ENCODE assay signal across 16 cellular contexts in genomic region chrX:153576239-153576870, GRCh38. TPM values are rescaled to one million over a fixed set of nuclear protein-coding genes. Genes with fewer than 3 reads are reported as not detected.
DNase-seq lines count a peak whose midpoint lies in the region; ATAC-seq and TF ChIP-seq lines count a peak whose summit lies in the region.
"Had no signal": no experiment of that assay in that cellular context is flagged by ENCODE, and none has a peak within 500 bp of the region (broad histone marks: within the 10 kb centered on the region; RNA-seq: fewer than 3 reads in every experiment).

No MANE protein-coding gene starts in this region.

- H2AK5ac ChIP-seq in IMR-90 (ENCODE audit: low read depth, low read length), result no peak overlapping the region

- POLR2A ChIA-PET in IMR-90 (lab: Charles Lee; ENCODE audit: unreplicated experiment), result no interaction called here
- POLR2A ChIA-PET in CD8-positive, alpha-beta T cell (lab: Charles Lee), result no interaction called here

- H3K36me3 ChIP-seq in IMR-90 (ENCODE audit: control insufficient read depth, insufficient read depth, low read length), result no peaks in the 10 kb centered on the region
- no peaks in the 10 kb centered on the region for H3K36me3 ChIP-seq in neural progenitor cell
- H3K36me3 ChIP-seq in CD8-positive, alpha-beta T cell (ENCODE audit: insufficient read depth, low read length), result no peaks in the 10 kb centered on the region

- no peaks in the 10 kb centered on the region for H3K79me1 ChIP-seq in IMR-90 (ENCODE audit: low read depth in 1 of 2, low read length in 2 of 2)

- no peak overlapping the region for H4K5ac ChIP-seq in IMR-90 (ENCODE audit: low read depth, low read length)

- peaks cover 11% of the 10 kb centered on the region for H3F3A ChIP-seq in neural progenitor cell (ENCODE audit: low read depth)

- peak overlapping the region; percentile 46 for H3K4me3 Mint-ChIP-seq in glutamatergic neuron (ENCODE audit: unreplicated experiment)
- peak overlapping the region; percentile 30 for H3K4me3 Mint-ChIP-seq in neural progenitor cell
- no peak overlapping the region for H3K4me3 Mint-ChIP-seq in CD8-positive, alpha-beta T cell
- H3K4me3 Mint-ChIP-seq: CD14-positive monocyte; CD8-positive, alpha-beta memory T cell; H9 had no signal

- no peaks in the 10 kb centered on the region for H3K79me2 ChIP-seq in neural progenitor cell (ENCODE audit: low read depth)

- H3K4me1 Mint-ChIP-seq in glutamatergic neuron (ENCODE audit: low read depth, unreplicated experiment) (peaks cover 19% of the 10 kb centered on the region), neural progenitor cell (peaks cover 13% of the 10 kb centered on the region)
- peaks cover 3% of the 10 kb centered on the region for H3K4me1 Mint-ChIP-seq in CD8-positive, alpha-beta T cell (ENCODE audit: low read depth)

- no peak for TF ChIP-seq RAD21 in IMR-90 (IDR thresholded peaks at IDR 0.05; ENCODE audit: low read length)

- intact Hi-C loops in IMR-90 (cut with micrococcal nuclease), result no loop called here
- intact Hi-C loops in CD8-positive, alpha-beta T cell (cut with DNase I, micrococcal nuclease), result no loop called here

- no peak for TF ChIP-seq POLR2A in IMR-90 (IDR thresholded peaks at IDR 0.05; ENCODE audit: low read depth, low read length)

- DNase-seq in NCI-H82 (lab: John Stamatoyannopoulos, UW) (peak; percentile 23), NCI-H82 treated with DMSO at 0.1 percent for 48 hours (lab: John Stamatoyannopoulos, UW; ENCODE audit: unreplicated experiment) (no peak), IMR-90 (no peak), glutamatergic neuron (no peak), neural progenitor cell (ENCODE audit: low spot score) (no peak), DMS79 treated with DMSO at 0.1 percent for 48 hours (lab: John Stamatoyannopoulos, UW) (no peak)
- no peak for DNase-seq in activated effector memory CD4-positive, alpha-beta T cell treated with Interleukin-2 at 50 U/mL for 16 hours
- DNase-seq in CD8-positive, alpha-beta T cell, result no peak
- DNase-seq: ACHN; Caco-2; CD8-positive, alpha-beta memory T cell; GOT3; H9 had no signal

- no peaks in the 10 kb centered on the region for H3K36me3 Mint-ChIP-seq in glutamatergic neuron (ENCODE audit: unreplicated experiment)
- no peaks in the 10 kb centered on the region for H3K36me3 Mint-ChIP-seq in neural progenitor cell
- H3K36me3 Mint-ChIP-seq in CD8-positive, alpha-beta T cell, result no peaks in the 10 kb centered on the region
- H3K36me3 Mint-ChIP-seq: CD14-positive monocyte; CD8-positive, alpha-beta memory T cell had no signal

- H3K27ac ChIP-seq in IMR-90 (ENCODE audit: insufficient read depth, low read length) (no peak overlapping the region), neural progenitor cell (no peak overlapping the region)
- H3K27ac ChIP-seq in CD8-positive, alpha-beta T cell (ENCODE audit: low read depth, low read length), result no peak overlapping the region

- H3K9ac ChIP-seq in IMR-90 (ENCODE audit: low read depth, low read length), result no peak overlapping the region
- no peak overlapping the region for H3K9ac ChIP-seq in neural progenitor cell

- H3K9me1 ChIP-seq in IMR-90 (ENCODE audit: insufficient read depth, low read length), result no peaks in the 10 kb centered on the region

- BruUV-seq in IMR-90 (replicated peaks; lab: Mats Ljungman, UMichigan), result no TSS peak

- no peak overlapping the region for H4K8ac ChIP-seq in IMR-90 (ENCODE audit: low read depth in 2 of 2, low read length in 2 of 2)

- H2BK20ac ChIP-seq in IMR-90 (ENCODE audit: low read depth, low read length), result no peak overlapping the region

- H2BK15ac ChIP-seq in IMR-90 (ENCODE audit: low read depth, low read length), result no peak overlapping the region

- H3K4me1 ChIP-seq in IMR-90 (ENCODE audit: control insufficient read depth, insufficient read depth, low read length) (no peaks in the 10 kb centered on the region), neural progenitor cell (peaks cover 6% of the 10 kb centered on the region)
- H3K4me1 ChIP-seq in CD8-positive, alpha-beta T cell (ENCODE audit: insufficient read depth, low read length), result peaks cover 3% of the 10 kb centered on the region
- H3K4me1 ChIP-seq: Caco-2 had no signal

- no peak overlapping the region for H3K18ac ChIP-seq in IMR-90 (ENCODE audit: low read depth, low read length)

- H3K27me3 ChIP-seq in IMR-90 (ENCODE audit: control insufficient read depth, insufficient read depth, low read length) (peaks cover 11% of the 10 kb centered on the region; the same call in 1 of the 2 replicates), neural progenitor cell (no peaks in the 10 kb centered on the region)
- H3K27me3 ChIP-seq in CD8-positive, alpha-beta T cell (ENCODE audit: insufficient read depth, low read length), result no peaks in the 10 kb centered on the region

- in situ Hi-C loops in IMR-90 (cut with MboI; ENCODE audit: low sequenced_read_pairs), result no loop called here

- H2AK9ac ChIP-seq in IMR-90 (replicated peaks; ENCODE audit: low read depth, low read length, poor library complexity), result peak overlapping the region; percentile 46

- no peak for ATAC-seq in IMR-90 (ENCODE audit: low read depth)
- ATAC-seq in CD8-positive, alpha-beta T cell, result no peak

- no peak overlapping the region for H2BK5ac ChIP-seq in IMR-90 (ENCODE audit: low read depth, low read length, poor library complexity, severe bottlenecking)

- H2AFZ ChIP-seq in IMR-90 (replicated peaks; ENCODE audit: low read length, poor library complexity), result no peak overlapping the region
- no peak overlapping the region for H2AFZ ChIP-seq in neural progenitor cell (replicated peaks)

- 69% methylated on average over 4 of the region's 10 CpGs; no CpG with 5 or more reads in 1 of the 2 experiments for WGBS in IMR-90 (ENCODE audit: extremely low coverage in 2 of 2, insufficient read length in 1 of 2), 2 experiments

- H3K9me3 Mint-ChIP-seq in glutamatergic neuron (ENCODE audit: unreplicated experiment) (peaks cover 3% of the 10 kb centered on the region), neural progenitor cell (peaks cover 38% of the 10 kb centered on the region)
- H3K9me3 Mint-ChIP-seq in CD8-positive, alpha-beta T cell, result no peaks in the 10 kb centered on the region
- H3K9me3 Mint-ChIP-seq: CD8-positive, alpha-beta memory T cell had no signal

- H4K20me1 ChIP-seq in IMR-90 (ENCODE audit: insufficient read depth, low read length), result no peaks in the 10 kb centered on the region
- no peaks in the 10 kb centered on the region for H4K20me1 ChIP-seq in neural progenitor cell (ENCODE audit: low read depth)

- H3K56ac ChIP-seq in IMR-90 (ENCODE audit: extremely low read depth, insufficient read depth, low read length), result no peak overlapping the region

- peaks cover 5% of the 10 kb centered on the region; the same call in 1 of the 2 replicates for H3K9me3 ChIP-seq in IMR-90 (ENCODE audit: control insufficient read depth, insufficient read depth, low read length)
- no peaks in the 10 kb centered on the region for H3K9me3 ChIP-seq in neural progenitor cell (ENCODE audit: low read depth)
- H3K9me3 ChIP-seq in CD8-positive, alpha-beta T cell (ENCODE audit: low read length), result no peaks in the 10 kb centered on the region
- H3K9me3 ChIP-seq: Caco-2 had no signal

- no peak overlapping the region for H3K4me3 ChIP-seq in IMR-90 (ENCODE audit: insufficient read depth, low read depth, low read length)
- no peak overlapping the region for H3K4me3 ChIP-seq in neural progenitor cell
- H3K4me3 ChIP-seq in CD8-positive, alpha-beta T cell (ENCODE audit: low read depth, low read length), result no peak overlapping the region

- peak overlapping the region; percentile 52 for H3K27ac Mint-ChIP-seq in glutamatergic neuron (ENCODE audit: unreplicated experiment)
- H3K27ac Mint-ChIP-seq in neural progenitor cell, result peak overlapping the region; percentile 33
- no peak overlapping the region for H3K27ac Mint-ChIP-seq in CD8-positive, alpha-beta T cell

- dilution Hi-C loops in IMR-90 (cut with HindIII; ENCODE audit: low sequenced_read_pairs, unreplicated experiment), result no loop called here

- no peak overlapping the region for H2BK120ac ChIP-seq in IMR-90 (ENCODE audit: low read depth, low read length)

- H3K4me2 ChIP-seq in IMR-90 (ENCODE audit: low read depth, low read length) (no peak overlapping the region), neural progenitor cell (no peak overlapping the region)

- CTCF ChIA-PET in IMR-90 (lab: Yijun Ruan, JAX), result no interaction called here
- CTCF ChIA-PET in CD8-positive, alpha-beta T cell (lab: Charles Lee), result no interaction called here

- TF ChIP-seq CTCF in IMR-90 (conservative IDR thresholded peaks at IDR 0.05; ENCODE audit: low read depth, low read length) (no peak), glutamatergic neuron (IDR thresholded peaks at IDR 0.05; ENCODE audit: partially characterized antibody, unreplicated experiment) (no peak), neural progenitor cell (IDR thresholded peaks at IDR 0.05) (no peak)
- TF ChIP-seq CTCF in CD8-positive, alpha-beta T cell (IDR thresholded peaks at IDR 0.05), result no peak

- no peak overlapping the region for H3K14ac ChIP-seq in IMR-90 (replicated peaks; ENCODE audit: low read depth, low read length)

- H3K27me3 Mint-ChIP-seq in glutamatergic neuron (ENCODE audit: unreplicated experiment) (peaks cover 8% of the 10 kb centered on the region), neural progenitor cell (ENCODE audit: insufficient read depth, low read depth) (peaks cover 2% of the 10 kb centered on the region)
- no peaks in the 10 kb centered on the region for H3K27me3 Mint-ChIP-seq in CD8-positive, alpha-beta T cell (ENCODE audit: low read depth)

- no peak overlapping the region for H3K23ac ChIP-seq in IMR-90 (ENCODE audit: low read depth, low read length)

- no peak overlapping the region for H3K4ac ChIP-seq in IMR-90 (ENCODE audit: low read depth, low read length)

- no peak overlapping the region for H4K91ac ChIP-seq in IMR-90 (ENCODE audit: insufficient read depth, low read depth, low read length)

RNA-seq across cellular contexts. Expression of gene CCNQ, which starts 22.6 kb away (rescaled TPM):
- 26.9 and 27.6 TPM in 2 replicates for total RNA-seq in IMR-90 (2012; rRNA removed)
- polyA plus RNA-seq in IMR-90 (2012; rRNA removed), result 35.2 and 39.1 TPM in 2 replicates
- polyA plus RNA-seq in IMR-90 (2012; cell fraction: cytosol; rRNA removed), result 23.9 and 50.9 TPM in 2 replicates
- polyA plus RNA-seq in IMR-90 (2012; cell fraction: nucleus; rRNA removed; ENCODE audit: low replicate concordance), result 15.4 and 26.3 TPM in 2 replicates
- 28.9 TPM for total RNA-seq in glutamatergic neuron (ENCODE audit: unreplicated experiment)
- total RNA-seq in neural progenitor cell (ENCODE audit: low replicate concordance), result 15.2 and 22.2 TPM in 2 replicates
- 10 to 100 TPM; 12.7 to 15.5 TPM for total RNA-seq in CD8-positive, alpha-beta T cell

RNA-seq across cellular contexts. Expression of gene ATP2B3, which starts 58.9 kb away (rescaled TPM):
- total RNA-seq in IMR-90 (2012; rRNA removed) (under 0.01 TPM in 1 of 2 replicates, not detected in the other), glutamatergic neuron (ENCODE audit: unreplicated experiment) (68.0 TPM), neural progenitor cell (ENCODE audit: low replicate concordance) (0.59 TPM in 1 of 2 replicates, not detected in the other)
- polyA plus RNA-seq in IMR-90 (2012; rRNA removed), result 0.03 and 0.06 TPM in 2 replicates
- 0.03 TPM in 1 of 2 replicates, not detected in the other for polyA plus RNA-seq in IMR-90 (2012; cell fraction: cytosol; rRNA removed)
- polyA plus RNA-seq in IMR-90 (2012; cell fraction: nucleus; rRNA removed; ENCODE audit: low replicate concordance), result 0.26 and 0.38 TPM in 2 replicates
- not detected for total RNA-seq in CD8-positive, alpha-beta T cell
- total RNA-seq: A172; Caco-2; CD8-positive, alpha-beta memory T cell; HT-29 had no signal
- polyA plus RNA-seq: CD14-positive monocyte; CD8-positive, alpha-beta memory T cell had no signal

Comparison
In these comparisons a context has a peak if more than half of its experiments do, and no peak if none do; other contexts are left out.
1. RNA of gene ATP2B3, which starts 58.9 kb away (total RNA-seq): 68.0 TPM in glutamatergic neuron (single experiment); not detected in CD8-positive, alpha-beta T cell, under 0.01 TPM in IMR-90 and 0.59 TPM in neural progenitor cell; every median in the first group is over 10 times any median in the second.